In the genomic region with DNA sequence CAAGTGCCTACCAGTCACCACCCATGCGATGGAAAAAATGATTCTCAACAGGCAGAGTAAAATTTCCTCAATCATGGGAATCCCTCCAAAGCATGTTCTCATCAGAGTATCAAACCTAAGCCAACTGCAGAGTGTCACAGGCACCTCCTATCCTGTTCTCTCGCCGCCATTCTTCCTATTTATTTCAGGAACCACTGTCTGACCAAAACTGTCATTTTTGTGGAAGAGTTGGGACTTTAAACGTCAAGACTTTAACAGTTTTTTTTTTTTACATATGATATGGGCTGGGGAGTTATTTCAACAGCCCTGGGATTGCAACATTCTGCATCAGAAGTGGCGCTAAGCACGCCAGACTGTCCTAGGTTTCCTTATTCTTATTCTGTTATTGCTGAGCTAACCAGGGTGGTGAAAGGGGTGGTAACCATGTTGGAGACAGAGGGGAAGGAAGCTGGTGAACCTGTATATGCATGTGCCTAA, we compare ENCODE assay signal across 13 cellular contexts. TPM values are rescaled to one million over a fixed set of nuclear protein-coding genes. Genes with fewer than 3 reads are reported as not detected.
DNase-seq lines count a peak whose midpoint lies in the region; ATAC-seq lines count a peak whose summit lies in the region.
"Had no signal": no experiment of that assay in that cellular context is flagged by ENCODE, and none has a peak within 500 bp of the region (broad histone marks: within the 10 kb centered on the region; RNA-seq: fewer than 3 reads in every experiment).

No MANE protein-coding gene starts in this region.

- peak overlapping the region; percentile 44 for H3K27ac Mint-ChIP-seq in activated naive CD8-positive, alpha-beta T cell treated with anti-CD3 and anti-CD28 coated beads for 36 hours
- H3K27ac Mint-ChIP-seq in stimulated activated naive CD8-positive, alpha-beta T cell treated with anti-CD3 and anti-CD28 coated beads, Interleukin-15, Interleukin-2, amounts not matched to agents 100 ng/mL and 50 ng/mL, for 24 hours: peak overlapping the region; percentile 45

- no peaks in the 10 kb centered on the region for H3K9me3 Mint-ChIP-seq in activated naive CD8-positive, alpha-beta T cell treated with anti-CD3 and anti-CD28 coated beads for 36 hours
- no peaks in the 10 kb centered on the region for H3K9me3 Mint-ChIP-seq in stimulated activated naive CD8-positive, alpha-beta T cell treated with anti-CD3 and anti-CD28 coated beads, Interleukin-15, Interleukin-2, amounts not matched to agents 100 ng/mL and 50 ng/mL, for 24 hours

- DNase-seq in NCI-H1694 treated with DMSO at 0.1 percent for 48 hours (lab: John Stamatoyannopoulos, UW) (peak; percentile 3), NCI-H1694 (lab: John Stamatoyannopoulos, UW) (no peak), left ventricle myocardium superior (no peak), pons (ENCODE audit: low spot score) (no peak)
- no peak for DNase-seq in activated naive CD8-positive, alpha-beta T cell treated with anti-CD3 and anti-CD28 coated beads for 36 hours
- DNase-seq: activated CD4-positive, alpha-beta T cell treated with anti-CD3 and anti-CD28 coated beads for 4 hours; activated effector memory CD4-positive, alpha-beta T cell treated with anti-CD3 and anti-CD28 coated beads, Interleukin-2, amount 50 U/mL, for 16 hours; COR-L47; naive B cell; NCI-H1105 had no signal

- H3K4me3 Mint-ChIP-seq in activated naive CD8-positive, alpha-beta T cell treated with anti-CD3 and anti-CD28 coated beads for 36 hours: no peak overlapping the region
- H3K4me3 Mint-ChIP-seq in stimulated activated naive CD8-positive, alpha-beta T cell treated with anti-CD3 and anti-CD28 coated beads, Interleukin-15, Interleukin-2, amounts not matched to agents 100 ng/mL and 50 ng/mL, for 24 hours: no peak overlapping the region
- H3K4me3 Mint-ChIP-seq: naive B cell had no signal

- intact Hi-C loops in left ventricle myocardium superior (cut with micrococcal nuclease): no loop called here

- H3K27me3 Mint-ChIP-seq in activated naive CD8-positive, alpha-beta T cell treated with anti-CD3 and anti-CD28 coated beads for 36 hours: no peaks in the 10 kb centered on the region
- no peaks in the 10 kb centered on the region for H3K27me3 Mint-ChIP-seq in stimulated activated naive CD8-positive, alpha-beta T cell treated with anti-CD3 and anti-CD28 coated beads, Interleukin-15, Interleukin-2, amounts not matched to agents 100 ng/mL and 50 ng/mL, for 24 hours
- H3K27me3 Mint-ChIP-seq: naive B cell had no signal

- ATAC-seq in left ventricle myocardium superior (peak; percentile 81), HG03139 (IDR thresholded peaks at IDR 0.05; ENCODE audit: unreplicated experiment) (no peak), HG02759 (IDR thresholded peaks at IDR 0.05; ENCODE audit: unreplicated experiment) (no peak)

- peaks cover 18% of the 10 kb centered on the region for H3K4me1 Mint-ChIP-seq in activated naive CD8-positive, alpha-beta T cell treated with anti-CD3 and anti-CD28 coated beads for 36 hours
- H3K4me1 Mint-ChIP-seq in stimulated activated naive CD8-positive, alpha-beta T cell treated with anti-CD3 and anti-CD28 coated beads, Interleukin-15, Interleukin-2, amounts not matched to agents 100 ng/mL and 50 ng/mL, for 24 hours (ENCODE audit: low read depth): peaks cover 23% of the 10 kb centered on the region

- peaks cover 26% of the 10 kb centered on the region for H3K36me3 Mint-ChIP-seq in activated naive CD8-positive, alpha-beta T cell treated with anti-CD3 and anti-CD28 coated beads for 36 hours
- H3K36me3 Mint-ChIP-seq in stimulated activated naive CD8-positive, alpha-beta T cell treated with anti-CD3 and anti-CD28 coated beads, Interleukin-15, Interleukin-2, amounts not matched to agents 100 ng/mL and 50 ng/mL, for 24 hours (ENCODE audit: low read depth): peaks cover 29% of the 10 kb centered on the region

RNA-seq across cellular contexts. Expression of a gene that starts 29.5 kb away (rescaled TPM):
- 10 to 100 TPM; 64.0 to 68.5 TPM for total RNA-seq in activated naive CD8-positive, alpha-beta T cell treated with anti-CD3 and anti-CD28 coated beads for 36 hours
- total RNA-seq in left ventricle myocardium superior: 68.1 TPM
